ENCODE assay signal across 20 cellular contexts in genomic region chr22:30128511-30128910, GRCh38. TPM values are rescaled to one million over a fixed set of nuclear protein-coding genes. Genes with fewer than 3 reads are reported as not detected.
DNase-seq lines count a peak whose midpoint lies in the region; ATAC-seq, FAIRE-seq and TF ChIP-seq lines count a peak whose summit lies in the region.
"Had no signal": no experiment of that assay in that cellular context is flagged by ENCODE, and none has a peak within 500 bp of the region (broad histone marks: within the 10 kb centered on the region; RNA-seq: fewer than 3 reads in every experiment).

No MANE protein-coding gene starts in this region.

- peak overlapping the region; percentile 26; the same call in 1 of the 2 replicates for H4K91ac ChIP-seq in IMR-90 (ENCODE audit: insufficient read depth, low read depth, low read length)

- H3K27me3 ChIP-seq in HCT116 (ENCODE audit: insufficient read depth, low read length) (no peaks in the 10 kb centered on the region), IMR-90 (ENCODE audit: control insufficient read depth, insufficient read depth, low read length) (no peaks in the 10 kb centered on the region), bronchial epithelial cell (ENCODE audit: control insufficient read depth, insufficient read depth, low read length) (no peaks in the 10 kb centered on the region)

- H2AFZ ChIP-seq in HCT116 (ENCODE audit: low read depth, low read length, poor library complexity, severe bottlenecking) (peak overlapping the region; percentile 13), IMR-90 (replicated peaks; ENCODE audit: low read length, poor library complexity) (no peak overlapping the region)
- H2AFZ ChIP-seq: GM23338 had no signal

- intact Hi-C loops in HCT116 (cut with micrococcal nuclease), result no loop called here
- intact Hi-C loops in IMR-90 (cut with micrococcal nuclease), result no loop called here
- intact Hi-C loops in posterior cingulate gyrus (cut with DNase I), result no loop called here

- no peak overlapping the region for H3K23ac ChIP-seq in IMR-90 (ENCODE audit: low read depth, low read length)

- FAIRE-seq in bronchial epithelial cell (lab: Jason Lieb, UNC), result peak; percentile 55
- FAIRE-seq: GM12892 had no signal

- no peaks in the 10 kb centered on the region for H3K9me1 ChIP-seq in IMR-90 (ENCODE audit: insufficient read depth, low read length)

- no peaks in the 10 kb centered on the region for H3K79me2 ChIP-seq in HCT116 (ENCODE audit: insufficient read depth, low read length)

- H2AK5ac ChIP-seq in IMR-90 (ENCODE audit: low read depth, low read length), result peak overlapping the region; percentile 84

- BruUV-seq in HCT116 (replicated peaks; lab: Mats Ljungman, UMichigan), result no TSS peak
- no TSS peak for BruUV-seq in IMR-90 (replicated peaks; lab: Mats Ljungman, UMichigan)

- H2BK5ac ChIP-seq in IMR-90 (ENCODE audit: low read depth, low read length, poor library complexity, severe bottlenecking), result peak overlapping the region; percentile 30

- H3K4me2 ChIP-seq in HCT116 (ENCODE audit: low read length), result no peak overlapping the region
- no peak overlapping the region for H3K4me2 ChIP-seq in IMR-90 (ENCODE audit: low read depth, low read length)
- H3K4me2 ChIP-seq: GM23338 had no signal

- no peak overlapping the region; a peak in 1 of 4 replicates for H4K8ac ChIP-seq in IMR-90 (ENCODE audit: low read depth in 2 of 2, low read length in 2 of 2)

- TF ChIP-seq POLR2A in HCT116 (IDR thresholded peaks at IDR 0.05; ENCODE audit: borderline replicate concordance, extremely low read depth, insufficient read depth, insufficient read length) (no peak), IMR-90 (IDR thresholded peaks at IDR 0.05; ENCODE audit: low read depth, low read length) (no peak)

- H3K36me3 ChIP-seq in HCT116 (ENCODE audit: control insufficient read depth in 1 of 2, insufficient read depth in 2 of 2, low read length in 2 of 2), result no peaks in the 10 kb centered on the region
- H3K36me3 ChIP-seq in IMR-90 (ENCODE audit: control insufficient read depth, insufficient read depth, low read length), result no peaks in the 10 kb centered on the region
- H3K36me3 ChIP-seq in bronchial epithelial cell (ENCODE audit: control insufficient read depth, insufficient read depth, low read length), result no peaks in the 10 kb centered on the region

- in situ Hi-C loops in IMR-90 (cut with MboI; ENCODE audit: low sequenced_read_pairs), result no loop called here

- H3K9ac ChIP-seq in HCT116 (ENCODE audit: low read length) (no peak overlapping the region), IMR-90 (ENCODE audit: low read depth, low read length) (no peak overlapping the region)

- 0 out of 2 replicates have a peak overlapping the region, but pooled peaks have one; percentile 26 for H2BK20ac ChIP-seq in IMR-90 (ENCODE audit: low read depth, low read length)

- POLR2A ChIA-PET in HCT116 (lab: Charles Lee) (no interaction called here), IMR-90 (lab: Charles Lee; ENCODE audit: unreplicated experiment) (no interaction called here)

- H3K18ac ChIP-seq in IMR-90 (ENCODE audit: low read depth, low read length), result peak overlapping the region; percentile 77; the same call in 1 of the 2 replicates

- TF ChIP-seq RAD21 in HCT116 (IDR thresholded peaks at IDR 0.05; ENCODE audit: low read depth) (no peak), IMR-90 (IDR thresholded peaks at IDR 0.05; ENCODE audit: low read length) (no peak)

- H3K9me3 ChIP-seq in HCT116 (ENCODE audit: control insufficient read depth in 1 of 2, insufficient read depth in 1 of 2, low read depth in 1 of 2, low read length in 2 of 2) (no peaks in the 10 kb centered on the region), IMR-90 (ENCODE audit: control insufficient read depth, insufficient read depth, low read length) (no peaks in the 10 kb centered on the region)

- ATAC-seq in HCT116 (no peak), IMR-90 (ENCODE audit: low read depth) (no peak), HG03025 (IDR thresholded peaks at IDR 0.05; ENCODE audit: low FRiP score, unreplicated experiment) (no peak)
- ATAC-seq: GM23338 had no signal

- H3K4me3 ChIP-seq in HCT116 (replicated peaks in 1 of 2; ENCODE audit: low read depth in 1 of 2, low read length in 2 of 2), result no peak overlapping the region
- no peak overlapping the region for H3K4me3 ChIP-seq in IMR-90 (ENCODE audit: insufficient read depth, low read depth, low read length)
- H3K4me3 ChIP-seq in bronchial epithelial cell (ENCODE audit: low read depth, low read length), result no peak overlapping the region
- H3K4me3 ChIP-seq: GM23338 had no signal

- RAD21 ChIA-PET in HCT116 (lab: Charles Lee; ENCODE audit: low non-redundant PET in 1 of 2, low total read pairs in 2 of 2, uncharacterized antibody in 2 of 2, unreplicated experiment in 2 of 2), result no interaction called here

- peak overlapping the region; percentile 15; the same call in 1 of the 3 replicates for H2BK15ac ChIP-seq in IMR-90 (ENCODE audit: low read depth, low read length)

- no peak for TF ChIP-seq CTCF in HCT116 (IDR thresholded peaks at IDR 0.05 in 2 of 3, conservative IDR thresholded peaks at IDR 0.05 in 1 of 3; ENCODE audit: borderline replicate concordance in 1 of 3, insufficient read depth in 1 of 3, low read depth in 2 of 3, low read length in 2 of 3)
- no peak for TF ChIP-seq CTCF in IMR-90 (conservative IDR thresholded peaks at IDR 0.05; ENCODE audit: low read depth, low read length)
- TF ChIP-seq CTCF in bronchial epithelial cell (IDR thresholded peaks at IDR 0.05; ENCODE audit: insufficient read depth, low read length, severe bottlenecking), result no peak

- peak overlapping the region; percentile 83; the same call in 1 of the 2 replicates for H4K5ac ChIP-seq in IMR-90 (ENCODE audit: low read depth, low read length)

- peaks cover 0 to 4% of the 10 kb centered on the region in 2 experiments; a peak in 1 of 4 replicates for H3K4me1 ChIP-seq in HCT116 (ENCODE audit: control insufficient read depth in 1 of 2, insufficient read depth in 2 of 2, low read length in 2 of 2)
- H3K4me1 ChIP-seq in IMR-90 (ENCODE audit: control insufficient read depth, insufficient read depth, low read length), result peaks cover 1% of the 10 kb centered on the region

- H2BK120ac ChIP-seq in IMR-90 (ENCODE audit: low read depth, low read length), result peak overlapping the region; percentile 26; the same call in 1 of the 2 replicates

- dilution Hi-C loops in IMR-90 (cut with HindIII; ENCODE audit: low sequenced_read_pairs, unreplicated experiment), result no loop called here

- H3K4ac ChIP-seq in IMR-90 (ENCODE audit: low read depth, low read length), result 0 out of 2 replicates have a peak overlapping the region, but pooled peaks have one; percentile 20

- WGBS in IMR-90 (ENCODE audit: extremely low coverage in 2 of 2, insufficient read length in 1 of 2), 2 experiments, result no CpG with 5 or more reads among the region's 2 CpGs

- peak overlapping the region; percentile 21; the same call in 1 of the 2 replicates for H3K56ac ChIP-seq in IMR-90 (ENCODE audit: extremely low read depth, insufficient read depth, low read length)

- no peak overlapping the region for H2AK9ac ChIP-seq in IMR-90 (replicated peaks; ENCODE audit: low read depth, low read length, poor library complexity)

- no peak overlapping the region; the same call in 1 of the 2 replicates for H3K14ac ChIP-seq in IMR-90 (replicated peaks; ENCODE audit: low read depth, low read length)

- H4K20me1 ChIP-seq in HCT116 (ENCODE audit: insufficient read depth) (no peaks in the 10 kb centered on the region), IMR-90 (ENCODE audit: insufficient read depth, low read length) (no peaks in the 10 kb centered on the region)

- DNase-seq in HCT116 (ENCODE audit: low read depth, low spot score), result no peak
- DNase-seq in IMR-90, result no peak
- DNase-seq in bronchial epithelial cell (ENCODE audit: low read depth), result no peak
- DNase-seq in medulla oblongata (ENCODE audit: extremely low spot score), result no peak
- no peak for DNase-seq in posterior cingulate gyrus
- DNase-seq: C1 segment of cervical spinal cord; Calu3; CD4-positive, alpha-beta memory T cell; COR-L47; DMS153; DND-41; H9; HFFc6 had no signal

- H3K79me1 ChIP-seq in IMR-90 (ENCODE audit: low read depth in 1 of 2, low read length in 2 of 2), result no peaks in the 10 kb centered on the region

- H3K27ac ChIP-seq in HCT116 (ENCODE audit: low read depth, low read length), result no peak overlapping the region
- peak overlapping the region; percentile 48; the same call in 1 of the 2 replicates for H3K27ac ChIP-seq in IMR-90 (ENCODE audit: insufficient read depth, low read length)

- CTCF ChIA-PET in HCT116 (lab: Charles Lee) (no interaction called here), IMR-90 (lab: Yijun Ruan, JAX) (interaction anchor here (0.7 kb wide), 1 partner anchor 80 kb away, joined by 8 read pairs; no protein-coding TSS in a partner anchor)

- no peaks in the 10 kb centered on the region for H3K9me2 ChIP-seq in HCT116 (ENCODE audit: insufficient read depth)

TF ChIP-seq in HCT116, 20 proteins besides CTCF, POLR2A, EP300 and RAD21 (continues in another document):
- TF ChIP-seq JUND (IDR thresholded peaks at IDR 0.05), result no peak
- TF ChIP-seq TCF7L2 (IDR thresholded peaks at IDR 0.05; ENCODE audit: borderline replicate concordance, extremely low read depth, insufficient read depth, insufficient read length), result no peak
- no peak for TF ChIP-seq ZNF274 (IDR thresholded peaks at IDR 0.05; ENCODE audit: low read depth, low read length)
- no peak for TF ChIP-seq SP1 (IDR thresholded peaks at IDR 0.05; ENCODE audit: low read depth)
- TF ChIP-seq CBX3 (IDR thresholded peaks at IDR 0.05; ENCODE audit: low read depth), result no peak
- no peak for TF ChIP-seq SIN3A (IDR thresholded peaks at IDR 0.05; ENCODE audit: low read depth)

TF ChIP-seq in IMR-90, 13 proteins besides CTCF, POLR2A, EP300 and RAD21 (continues in another document):
- TF ChIP-seq MXI1 (IDR thresholded peaks at IDR 0.05; ENCODE audit: borderline replicate concordance, low read depth, low read length) (no peak), MAZ (IDR thresholded peaks at IDR 0.05; ENCODE audit: borderline replicate concordance, low read depth, low read length) (no peak), ELK1 (IDR thresholded peaks at IDR 0.05; ENCODE audit: borderline replicate concordance, low read depth, low read length) (no peak)

RNA-seq across cellular contexts. Expression of gene HORMAD2, which starts 48.2 kb away (rescaled TPM):
- not detected for total RNA-seq in HCT116 (2021; ENCODE audit: unreplicated experiment)
- polyA plus RNA-seq in HCT116 (2012), result not detected in 2 replicates
- total RNA-seq in IMR-90 (2012; rRNA removed), result not detected in 2 replicates
- not detected in 2 replicates for polyA plus RNA-seq in IMR-90 (2012; rRNA removed)
- polyA plus RNA-seq in IMR-90 (2012; cell fraction: cytosol; rRNA removed), result not detected in 2 replicates
- not detected in 2 replicates for polyA plus RNA-seq in IMR-90 (2012; cell fraction: nucleus; rRNA removed; ENCODE audit: low replicate concordance)
- not detected in 2 replicates for total RNA-seq in bronchial epithelial cell
- total RNA-seq: A172; A673; Calu3; CD4-positive, alpha-beta memory T cell; GM23338; H4; H9; HFFc6 had no signal
- polyA plus RNA-seq: BJ; CD4-positive, alpha-beta memory T cell had no signal
